Comparison of ENCODE assay signal across 13 cellular contexts in genomic region chr13:44932850-44933251, GRCh38. TPM values are rescaled to one million over a fixed set of nuclear protein-coding genes. Genes with fewer than 3 reads are reported as not detected.
DNase-seq lines count a peak whose midpoint lies in the region; ATAC-seq, FAIRE-seq and TF ChIP-seq lines count a peak whose summit lies in the region.
"Had no signal": no experiment of that assay in that cellular context is flagged by ENCODE, and none has a peak within 500 bp of the region (broad histone marks: within the 10 kb centered on the region; RNA-seq: fewer than 3 reads in every experiment).

No MANE protein-coding gene starts in this region.

- H3K27ac Mint-ChIP-seq in T-helper 17 cell (no peak overlapping the region), nephron progenitor cell (peak overlapping the region; percentile 3)
- H3K27ac Mint-ChIP-seq: activated CD8-positive, alpha-beta T cell treated with anti-CD3 and anti-CD28 coated beads, Interleukin-2, amount 10 ng/mL, durations not matched to agents 7 days and 5 days had no signal

- POLR2A ChIA-PET in A549 (lab: Yijun Ruan, JAX), result no interaction called here

- TF ChIP-seq EP300 in A549 (IDR thresholded peaks at IDR 0.05), result no peak

- no peak for FAIRE-seq in A549 (lab: Jason Lieb, UNC)

- DNase-seq in A549 (ENCODE audit: low read depth in 1 of 2, low spot score in 1 of 2) (peak in 1 of 2 experiments; percentile 11), T-helper 17 cell (no peak), fibroblast of mammary gland (ENCODE audit: low read depth) (peak; percentile 75), nephron progenitor cell (no peak), LoVo (ENCODE audit: low spot score) (no peak), SHP77 treated with DMSO at 0.1 percent for 48 hours (lab: John Stamatoyannopoulos, UW) (no peak), cerebellar nuclear complex (lab: John Stamatoyannopoulos, UW) (no peak), globus pallidus (ENCODE audit: low spot score) (no peak)
- DNase-seq: activated CD8-positive, alpha-beta T cell treated with anti-CD3 and anti-CD28 coated beads, Interleukin-2, amount 10 ng/mL, durations not matched to agents 7 days and 5 days; NCI-H1092 treated with DMSO at 0.1 percent for 48 hours; OCI-M1; stimulated activated CD4-positive, alpha-beta T cell treated with anti-CD3 and anti-CD28 coated beads, Interleukin-1b, Interleukin-23, amount 100 ng/mL, for 48 hours had no signal

- peaks cover 5% of the 10 kb centered on the region for H3K9me3 Mint-ChIP-seq in nephron progenitor cell

- H3K27me3 Mint-ChIP-seq in T-helper 17 cell (peaks cover 23% of the 10 kb centered on the region), nephron progenitor cell (ENCODE audit: low read depth, poor library complexity) (peaks cover 5% of the 10 kb centered on the region)

- peak; percentile 24 to 45; a peak in 4 of 6 replicates for ATAC-seq in A549
- no peak for ATAC-seq in T-helper 17 cell
- ATAC-seq: activated CD8-positive, alpha-beta T cell treated with anti-CD3 and anti-CD28 coated beads, Interleukin-2, amount 10 ng/mL, durations not matched to agents 7 days and 5 days had no signal

- WGBS in A549 (ENCODE audit: missing lambda C conversion rate), result 56% methylated on average over 7 of the region's 7 CpGs

- H3K36me3 Mint-ChIP-seq in T-helper 17 cell (ENCODE audit: low read depth) (no peaks in the 10 kb centered on the region), nephron progenitor cell (ENCODE audit: low read depth) (peaks cover 6% of the 10 kb centered on the region)

- CTCF ChIA-PET in A549 (lab: Yijun Ruan, JAX), result interaction anchor here (1.1 to 2.2 kb wide), 3 partner anchors 11 to 15 kb away, joined by 3 to 6 read pairs (median 4); no protein-coding TSS in a partner anchor

- TF ChIP-seq CTCF in A549 (IDR thresholded peaks at IDR 0.05), result no peak
- no peak for TF ChIP-seq CTCF in fibroblast of mammary gland (conservative IDR thresholded peaks at IDR 0.05; ENCODE audit: control insufficient read depth, insufficient read depth, low read depth, low read length)
- TF ChIP-seq CTCF in nephron progenitor cell (IDR thresholded peaks at IDR 0.05), result no peak

- H3K4me1 Mint-ChIP-seq in T-helper 17 cell (peaks cover 3% of the 10 kb centered on the region), nephron progenitor cell (peaks cover 21% of the 10 kb centered on the region)

- no peak overlapping the region for H3K4me3 ChIP-seq in A549
- H3K4me3 ChIP-seq in fibroblast of mammary gland (ENCODE audit: control insufficient read depth, low read depth, low read length), result no peak overlapping the region
- H3K4me3 ChIP-seq: cardiac muscle cell had no signal

- peak overlapping the region; percentile 33; the same call in 2 of the 3 replicates for H3K4me2 ChIP-seq in A549

- peaks cover 27% of the 10 kb centered on the region for H3K4me1 ChIP-seq in A549

- H3K9me3 ChIP-seq in A549, result no peaks in the 10 kb centered on the region
- H3K9me3 ChIP-seq in T-helper 17 cell (ENCODE audit: control insufficient read depth, low read length, poor library complexity, severe bottlenecking), result no peaks in the 10 kb centered on the region

- TF ChIP-seq POLR2A in A549 (IDR thresholded peaks at IDR 0.05; ENCODE audit: low read length), result no peak

- peak overlapping the region; percentile 31 for H3K4me3 Mint-ChIP-seq in T-helper 17 cell
- H3K4me3 Mint-ChIP-seq in nephron progenitor cell, result no peak overlapping the region
- H3K4me3 Mint-ChIP-seq: activated CD8-positive, alpha-beta T cell treated with anti-CD3 and anti-CD28 coated beads, Interleukin-2, amount 10 ng/mL, durations not matched to agents 7 days and 5 days had no signal

- no peak for TF ChIP-seq RAD21 in A549 (conservative IDR thresholded peaks at IDR 0.05 in 1 of 2, IDR thresholded peaks at IDR 0.05 in 1 of 2)

- H3K27ac ChIP-seq in A549, result peak overlapping the region; percentile 38 to 47; a peak in 5 of 6 replicates
- H3K27ac ChIP-seq: cardiac muscle cell had no signal

TF ChIP-seq in A549, 52 proteins besides CTCF, POLR2A, EP300 and RAD21:
- peak; percentile 35 for TF ChIP-seq MAFK (IDR thresholded peaks at IDR 0.05; ENCODE audit: partially characterized antibody)
- no peak for TF ChIP-seq TFCP2L1 (CRISPR knock-in tag; IDR thresholded peaks at IDR 0.05)

RNA-seq across cellular contexts. Expression of gene NUFIP1, which starts 56.4 kb away (rescaled TPM):
- polyA plus RNA-seq in A549 (2011; rRNA removed) (3.7 and 4.2 TPM in 2 replicates), A549 (2017; fragmentation: RNase III; extraction: RNeasy Plus Mini Kit Qiagen cat#74134 plus additional on column Dnase treatment) (6.3 to 6.5 TPM (median 6.5 TPM) in 3 replicates)
- 1.7 TPM in 2 replicates for polyA plus RNA-seq in A549 (2012; cell fraction: cytosol; rRNA removed)
- polyA plus RNA-seq in A549 (2012; cell fraction: nucleus; rRNA removed), result 3.2 and 3.3 TPM in 2 replicates
- 1.4 and 1.7 TPM in 2 replicates for polyA minus RNA-seq in A549 (2011; rRNA and poly(A)+ RNA removed)
- 1 to 10 TPM; 3.4 to 5.0 TPM for total RNA-seq in T-helper 17 cell

RNA-seq across cellular contexts. Expression of gene GPALPP1, which starts 56.5 kb away (rescaled TPM):
- polyA plus RNA-seq in A549 (2011; rRNA removed), result 15.5 and 21.0 TPM in 2 replicates
- polyA plus RNA-seq in A549 (2012; cell fraction: cytosol; rRNA removed), result 4.8 and 5.4 TPM in 2 replicates
- polyA plus RNA-seq in A549 (2012; cell fraction: nucleus; rRNA removed), result 6.6 and 11.8 TPM in 2 replicates
- polyA plus RNA-seq in A549 (2017; fragmentation: RNase III; extraction: RNeasy Plus Mini Kit Qiagen cat#74134 plus additional on column Dnase treatment), result 13.3 to 13.5 TPM (median 13.4 TPM) in 3 replicates
- 9.5 and 15.6 TPM in 2 replicates for polyA minus RNA-seq in A549 (2011; rRNA and poly(A)+ RNA removed)
- total RNA-seq in T-helper 17 cell, result 10 to 100 TPM; 22.7 to 25.4 TPM
